12 cellular contexts compared by ENCODE assay signal in the genomic region with DNA sequence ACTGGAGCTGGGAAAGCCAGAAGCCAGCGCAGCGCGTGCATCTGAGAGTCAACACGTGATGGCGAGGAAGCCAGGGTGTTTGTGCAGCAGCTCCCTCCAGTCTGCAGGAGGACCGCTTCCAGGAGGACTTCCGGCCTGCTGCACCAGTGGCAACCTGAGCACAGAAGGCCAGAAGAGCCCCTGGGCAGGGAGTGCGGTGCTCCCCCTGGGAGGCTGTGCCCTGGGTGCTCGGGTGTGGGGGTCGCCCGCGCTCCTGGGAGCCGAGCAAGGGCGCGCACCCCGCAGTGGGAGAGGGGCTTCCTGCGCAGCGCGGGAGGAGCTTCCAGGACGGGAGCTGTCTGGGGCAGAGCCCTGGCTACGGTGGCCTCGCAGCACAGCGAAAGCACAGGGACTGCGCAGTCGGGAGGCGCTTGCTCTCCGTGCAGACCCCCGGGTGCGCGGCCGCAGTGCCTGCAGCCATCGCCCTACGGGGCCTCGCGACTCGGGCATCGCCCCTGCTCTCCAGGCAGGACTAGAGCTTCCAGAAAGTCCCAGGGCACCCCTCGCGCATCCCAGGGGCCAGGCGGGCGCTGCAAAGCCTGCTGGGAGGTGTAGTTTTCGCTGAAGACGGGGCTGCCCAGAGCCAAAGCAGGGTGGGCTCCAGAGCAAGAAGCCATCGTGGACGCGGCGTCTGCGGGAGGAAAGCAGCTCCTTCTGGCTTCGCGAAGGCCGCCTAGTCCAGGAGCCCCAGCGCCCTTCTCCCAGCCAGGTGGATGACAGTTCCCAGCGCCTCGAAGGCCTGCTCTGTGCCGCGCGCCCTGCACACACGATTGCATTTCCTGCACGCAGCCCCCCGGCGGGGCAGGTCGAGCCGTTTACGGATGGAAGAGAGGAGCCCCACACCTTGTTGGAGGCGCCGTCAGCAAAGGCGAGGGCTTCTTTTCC. TPM values are rescaled to one million over a fixed set of nuclear protein-coding genes. Genes with fewer than 3 reads are reported as not detected.
DNase-seq lines count a peak whose midpoint lies in the region; ATAC-seq and TF ChIP-seq lines count a peak whose summit lies in the region.
"Had no signal": no experiment of that assay in that cellular context is flagged by ENCODE, and none has a peak within 500 bp of the region (broad histone marks: within the 10 kb centered on the region; RNA-seq: fewer than 3 reads in every experiment).

No MANE protein-coding gene starts in this region.

- no peak for TF ChIP-seq CTCF in SK-N-SH (IDR thresholded peaks at IDR 0.05)
- TF ChIP-seq CTCF in right atrium auricular region (IDR thresholded peaks at IDR 0.05) = no peak
- no peak for TF ChIP-seq CTCF in parathyroid adenoma (IDR thresholded peaks at IDR 0.05)
- TF ChIP-seq CTCF in vagina (IDR thresholded peaks at IDR 0.05) = no peak

- POLR2A ChIA-PET in SK-N-SH (lab: Yijun Ruan, JAX) = interaction anchor here (1.1 kb wide), 1 partner anchor 22 kb away, joined by 3 read pairs; no protein-coding TSS in a partner anchor

- H3K4me2 ChIP-seq in SK-N-SH (no peak overlapping the region), parathyroid adenoma (ENCODE audit: low read length) (peak overlapping the region; percentile 50)

- no peaks in the 10 kb centered on the region for H3K36me3 ChIP-seq in SK-N-SH (replicated peaks in 1 of 2; ENCODE audit: control insufficient read depth in 1 of 2, insufficient read depth in 2 of 2, low read length in 1 of 2)
- H3K36me3 ChIP-seq in right atrium auricular region = no peaks in the 10 kb centered on the region
- no peaks in the 10 kb centered on the region for H3K36me3 ChIP-seq in parathyroid adenoma (ENCODE audit: control insufficient read depth, insufficient read depth, low read length)
- H3K36me3 ChIP-seq in vagina = no peaks in the 10 kb centered on the region
- H3K36me3 ChIP-seq: SJSA1 had no signal

- DNase-seq in SK-N-SH = peak; percentile 79
- no peak for DNase-seq in right atrium auricular region (ENCODE audit: low spot score)
- DNase-seq in vagina (ENCODE audit: extremely low spot score in 2 of 2) = no peak
- DNase-seq: activated CD4-positive, alpha-beta T cell treated with anti-CD3 and anti-CD28 coated beads, Interleukin-2, amount 10 ng/mL, durations not matched to agents 7 days and 5 days had no signal

- CTCF ChIA-PET in SK-N-SH (lab: Yijun Ruan, JAX) = interaction anchor here (0.5 to 37.6 kb wide), 11 partner anchors 16 to 1484 kb away, joined by 3 to 1048 read pairs (median 4); a partner anchor contains a TSS

- H3K27ac ChIP-seq in SK-N-SH (ENCODE audit: low read depth in 2 of 2, low read length in 1 of 2) (peak overlapping the region in 1 of 2 experiments; percentile 62; a peak in 2 of 4 replicates), right atrium auricular region (no peak overlapping the region), parathyroid adenoma (no peak overlapping the region), vagina (no peak overlapping the region)
- H3K27ac ChIP-seq: 22Rv1, SJSA1 had no signal

- no peak for TF ChIP-seq EP300 in SK-N-SH (IDR thresholded peaks at IDR 0.05; ENCODE audit: borderline replicate concordance in 1 of 2, low read depth in 1 of 2, low read length in 1 of 2)

- 35% methylated on average over 16 of the region's 67 CpGs for WGBS in SK-N-SH (ENCODE audit: low lambda C conversion rate)

- H3F3A ChIP-seq in SK-N-SH (replicated peaks; ENCODE audit: insufficient read depth) = no peaks in the 10 kb centered on the region

- H3K9me2 ChIP-seq in SK-N-SH = no peaks in the 10 kb centered on the region

- H4K20me1 ChIP-seq in SK-N-SH (ENCODE audit: insufficient read depth) = no peaks in the 10 kb centered on the region

- no peaks in the 10 kb centered on the region for H3K9me3 ChIP-seq in SK-N-SH
- H3K9me3 ChIP-seq in right atrium auricular region = no peaks in the 10 kb centered on the region
- H3K9me3 ChIP-seq in parathyroid adenoma (ENCODE audit: control insufficient read depth, low read length) = no peaks in the 10 kb centered on the region
- no peaks in the 10 kb centered on the region for H3K9me3 ChIP-seq in vagina
- H3K9me3 ChIP-seq: SJSA1 had no signal

- no peak for TF ChIP-seq RAD21 in SK-N-SH (IDR thresholded peaks at IDR 0.05; ENCODE audit: low read length)

- H3K4me1 ChIP-seq in SK-N-SH (ENCODE audit: control insufficient read depth in 1 of 2, insufficient read depth in 2 of 2, low read depth in 1 of 2, low read length in 1 of 2) (peaks cover 0 to 32% of the 10 kb centered on the region in 2 experiments; a peak in 2 of 4 replicates), right atrium auricular region (peaks cover 0 to 9% of the 10 kb centered on the region in 2 donors), parathyroid adenoma (no peaks in the 10 kb centered on the region), vagina (no peaks in the 10 kb centered on the region)
- H3K4me1 ChIP-seq: SJSA1 had no signal

- H3K9ac ChIP-seq in SK-N-SH (no peak overlapping the region), parathyroid adenoma (no peak overlapping the region)

- H3K27me3 ChIP-seq in SK-N-SH (ENCODE audit: insufficient read depth) = no peaks in the 10 kb centered on the region; the same call in 1 of the 2 replicates
- H3K27me3 ChIP-seq in right atrium auricular region = no peaks in the 10 kb centered on the region
- H3K27me3 ChIP-seq in parathyroid adenoma (ENCODE audit: control insufficient read depth, insufficient read depth, low read length) = no peaks in the 10 kb centered on the region
- H3K27me3 ChIP-seq in vagina = no peaks in the 10 kb centered on the region
- H3K27me3 ChIP-seq: SJSA1 had no signal

- H3K4me3 ChIP-seq in SK-N-SH (ENCODE audit: low read depth in 2 of 2, low read length in 1 of 2) (no peak overlapping the region; a peak in 1 of 4 replicates), right atrium auricular region (peak overlapping the region; percentile 23 to 44), parathyroid adenoma (ENCODE audit: low read depth, low read length) (no peak overlapping the region), vagina (peak overlapping the region; percentile 37 to 47)
- H3K4me3 ChIP-seq: SJSA1 had no signal

- ATAC-seq in SK-N-SH treated with all-trans-retinoic acid at 6 μM for 48 hours (no peak), GM19397 (IDR thresholded peaks at IDR 0.05; ENCODE audit: unreplicated experiment) (no peak), HG03469 (IDR thresholded peaks at IDR 0.05; ENCODE audit: unreplicated experiment) (no peak), HG02623 (IDR thresholded peaks at IDR 0.05; ENCODE audit: unreplicated experiment) (no peak)
- ATAC-seq: activated naive CD4-positive, alpha-beta T cell treated with anti-CD3 and anti-CD28 coated beads, Interleukin-2, amount 50 U/mL, for 72 hours had no signal

- H2AFZ ChIP-seq in SK-N-SH (ENCODE audit: low read depth) (no peak overlapping the region), parathyroid adenoma (peak overlapping the region; percentile 42)

- intact Hi-C loops in vagina (cut with DNase I) = no loop called here

- H3K79me2 ChIP-seq in SK-N-SH (ENCODE audit: insufficient read depth) = no peaks in the 10 kb centered on the region
- H3K79me2 ChIP-seq in parathyroid adenoma = no peaks in the 10 kb centered on the region

- TF ChIP-seq POLR2A in vagina (IDR thresholded peaks at IDR 0.05) = no peak

TF ChIP-seq in SK-N-SH, 30 proteins besides CTCF, POLR2A, EP300 and RAD21:
- no peak; the same call in 1 of the 2 replicates for TF ChIP-seq FOXJ3 (CRISPR knock-in tag; IDR thresholded peaks at IDR 0.05)
- no peak for TF ChIP-seq SIN3A (IDR thresholded peaks at IDR 0.05; ENCODE audit: borderline replicate concordance, low read depth, low read length)
- no peak for TF ChIP-seq NFIC (IDR thresholded peaks at IDR 0.05; ENCODE audit: borderline replicate concordance)
- TF ChIP-seq TEAD4 (IDR thresholded peaks at IDR 0.05; ENCODE audit: borderline replicate concordance, insufficient read depth) = no peak
- TF ChIP-seq CHD2 (IDR thresholded peaks at IDR 0.05; ENCODE audit: low read length, partially characterized antibody) = no peak
- no peak for TF ChIP-seq TCF12 (IDR thresholded peaks at IDR 0.05)
- TF ChIP-seq JUND (IDR thresholded peaks at IDR 0.05) = no peak
- no peak for TF ChIP-seq RFX5 (IDR thresholded peaks at IDR 0.05; ENCODE audit: low read length)
- no peak for TF ChIP-seq YY1 (IDR thresholded peaks at IDR 0.05; ENCODE audit: low read depth)
TF ChIP-seq in SK-N-SH: peak in this region for 0.

TF ChIP-seq in SK-N-SH treated with all-trans-retinoic acid at 6 μM for 48 hours, 23 proteins besides CTCF, POLR2A, EP300 and RAD21:
- TF ChIP-seq ZFP3 (CRISPR knock-in tag; IDR thresholded peaks at IDR 0.05) = no peak
- TF ChIP-seq RARB (CRISPR knock-in tag; IDR thresholded peaks at IDR 0.05) = no peak

RNA-seq across cellular contexts. Expression of a gene that starts 24.1 kb away (rescaled TPM):
- 15.8 and 18.7 TPM in 2 replicates for polyA plus RNA-seq in SK-N-SH (2012; rRNA removed)
- polyA plus RNA-seq in SK-N-SH (2012; cell fraction: cytosol; rRNA removed) = 6.5 and 10.4 TPM in 2 replicates
- polyA plus RNA-seq in SK-N-SH (2012; cell fraction: nucleus; rRNA removed) = 24.9 and 27.7 TPM in 2 replicates
- total RNA-seq in right atrium auricular region (100 to 1,000 TPM; 111 to 112 TPM), vagina (91.8 TPM)

RNA-seq across cellular contexts. Expression of a gene that starts 45.2 kb away (rescaled TPM):
- polyA plus RNA-seq in SK-N-SH (2012; rRNA removed) = 0.54 and 1.0 TPM in 2 replicates
- polyA plus RNA-seq in SK-N-SH (2012; cell fraction: cytosol; rRNA removed) = 0.98 and 1.7 TPM in 2 replicates
- polyA plus RNA-seq in SK-N-SH (2012; cell fraction: nucleus; rRNA removed) = 0.17 and 0.63 TPM in 2 replicates
- under 1 TPM; 0.30 to 0.59 TPM for total RNA-seq in right atrium auricular region
- 5.2 TPM for total RNA-seq in vagina
- total RNA-seq: SJSA1 had no signal

Comparison
In these comparisons a context has a peak if more than half of its experiments do, and no peak if none do; other contexts are left out.
1. H3K4me3 ChIP-seq: peak in right atrium auricular region (2 of 2) and vagina (2 of 2); none in SK-N-SH (0 of 2) and parathyroid adenoma (single experiment).